ENCODE assay signal across 30 cellular contexts in genomic region chr7:78473011-78473410, GRCh38.
DNase-seq lines count a peak whose midpoint lies in the region; ATAC-seq and TF ChIP-seq lines count a peak whose summit lies in the region.
"Had no signal": no experiment of that assay in that cellular context is flagged by ENCODE, and none has a peak within 500 bp of the region (broad histone marks: within the 10 kb centered on the region; RNA-seq: fewer than 3 reads in every experiment).

No MANE protein-coding gene starts in this region.

- no peak for TF ChIP-seq POLR2A in spleen (IDR thresholded peaks at IDR 0.05)

- H3K27me3 Mint-ChIP-seq in glutamatergic neuron (ENCODE audit: unreplicated experiment), result no peaks in the 10 kb centered on the region
- H3K27me3 Mint-ChIP-seq in activated CD4-positive, alpha-beta T cell treated with anti-CD3 and anti-CD28 coated beads for 36 hours, result no peaks in the 10 kb centered on the region
- no peaks in the 10 kb centered on the region for H3K27me3 Mint-ChIP-seq in stimulated activated naive B cell treated with anti-CD40 and anti-IgM and Interleukin-4, amounts not matched to agents 10 μg/mL and 1 μg/mL and 100 μg/mL, for 72 hours
- H3K27me3 Mint-ChIP-seq: activated CD4-positive, alpha-beta memory T cell treated with anti-CD3 and anti-CD28 coated beads for 36 hours; progenitor cell of endocrine pancreas had no signal

- CTCF ChIA-PET in activated CD4-positive, alpha-beta T cell treated with anti-CD3 and anti-CD28 coated beads for 36 hours (lab: Charles Lee), result no interaction called here

- no peaks in the 10 kb centered on the region for H3K9me3 ChIP-seq in spleen
- H3K9me3 ChIP-seq: BLaER1, tibial nerve had no signal

- H3K36me3 ChIP-seq in spleen, result no peaks in the 10 kb centered on the region
- H3K36me3 ChIP-seq: BLaER1, tibial nerve had no signal

- H3K27ac Mint-ChIP-seq in glutamatergic neuron (ENCODE audit: unreplicated experiment), result peak overlapping the region; percentile 1
- H3K27ac Mint-ChIP-seq in activated CD4-positive, alpha-beta T cell treated with anti-CD3 and anti-CD28 coated beads for 36 hours, result no peak overlapping the region
- no peak overlapping the region for H3K27ac Mint-ChIP-seq in stimulated activated naive B cell treated with anti-CD40 and anti-IgM and Interleukin-4, amounts not matched to agents 10 μg/mL and 1 μg/mL and 100 μg/mL, for 72 hours
- H3K27ac Mint-ChIP-seq: activated CD4-positive, alpha-beta memory T cell treated with anti-CD3 and anti-CD28 coated beads for 36 hours; activated T-cell treated with anti-CD3 and anti-CD28 coated beads, Interleukin-2, amount 50 U/mL, for 72 hours; immature natural killer cell; progenitor cell of endocrine pancreas; T-helper 1 cell treated with Interleukin-12 subunit alpha and Interleukin-12 subunit beta and Interleukin-4 antibody, amounts not matched to agents 30 μg/mL and 1 μg/mL, for 36 hours had no signal

- DNase-seq in AG08395 (ENCODE audit: low spot score), result peak; percentile 11
- peak; percentile 7 for DNase-seq in GM03348 (ENCODE audit: low spot score)
- DNase-seq in NCI-H69 (lab: John Stamatoyannopoulos, UW), result peak; percentile 74
- no peak for DNase-seq in glutamatergic neuron
- no peak for DNase-seq in activated CD4-positive, alpha-beta T cell treated with anti-CD3 and anti-CD28 coated beads for 36 hours
- DNase-seq in stimulated activated naive B cell treated with anti-CD40 and anti-IgM and Interleukin-4, amounts not matched to agents 10 μg/mL and 1 μg/mL and 100 μg/mL, for 72 hours, result no peak
- no peak for DNase-seq in spleen
- DNase-seq: activated CD4-positive, alpha-beta memory T cell treated with anti-CD3 and anti-CD28 coated beads for 36 hours; activated T-cell treated with anti-CD3 and anti-CD28 coated beads, Interleukin-2, amount 50 U/mL, for 72 hours; central memory CD4-positive, alpha-beta T cell; dermis blood vessel endothelial cell; DMS153; immature natural killer cell; KBM-7; left colon; MM.1S; NCI-H2029; NCI-H524 treated with DMSO at 0.1 percent for 48 hours; PC-3; stimulated activated CD4-positive, alpha-beta T cell treated with anti-CD3 and anti-CD28 coated beads, Interleukin-15, amount 100 ng/mL, for 24 hours; stimulated activated CD4-positive, alpha-beta T cell treated with anti-CD3 and anti-CD28 coated beads, Interleukin-4, amount 100 ng/mL, for 4 hours had no signal

- no peak overlapping the region for H3K27ac ChIP-seq in spleen
- H3K27ac ChIP-seq: BLaER1, SK-N-MC, tibial nerve had no signal

- H3K9me3 Mint-ChIP-seq in glutamatergic neuron (ENCODE audit: unreplicated experiment), result no peaks in the 10 kb centered on the region
- H3K9me3 Mint-ChIP-seq in activated CD4-positive, alpha-beta T cell treated with anti-CD3 and anti-CD28 coated beads for 36 hours (ENCODE audit: low read depth), result no peaks in the 10 kb centered on the region
- H3K9me3 Mint-ChIP-seq in stimulated activated naive B cell treated with anti-CD40 and anti-IgM and Interleukin-4, amounts not matched to agents 10 μg/mL and 1 μg/mL and 100 μg/mL, for 72 hours, result no peaks in the 10 kb centered on the region
- H3K9me3 Mint-ChIP-seq: activated CD4-positive, alpha-beta memory T cell treated with anti-CD3 and anti-CD28 coated beads for 36 hours; activated T-cell treated with anti-CD3 and anti-CD28 coated beads, Interleukin-2, amount 50 U/mL, for 72 hours; neural crest cell; T-helper 1 cell treated with Interleukin-12 subunit alpha and Interleukin-12 subunit beta and Interleukin-4 antibody, amounts not matched to agents 30 μg/mL and 1 μg/mL, for 36 hours had no signal

- POLR2A ChIA-PET in activated CD4-positive, alpha-beta T cell treated with anti-CD3 and anti-CD28 coated beads for 36 hours (lab: Charles Lee), result no interaction called here

- 65 to 96% (median 79%) methylated on average over 1 of the region's 1 CpG for WGBS in spleen, 5 donors

- H3K36me3 Mint-ChIP-seq in glutamatergic neuron (ENCODE audit: unreplicated experiment), result no peaks in the 10 kb centered on the region
- H3K36me3 Mint-ChIP-seq in activated CD4-positive, alpha-beta T cell treated with anti-CD3 and anti-CD28 coated beads for 36 hours (ENCODE audit: low read depth), result no peaks in the 10 kb centered on the region
- no peaks in the 10 kb centered on the region for H3K36me3 Mint-ChIP-seq in stimulated activated naive B cell treated with anti-CD40 and anti-IgM and Interleukin-4, amounts not matched to agents 10 μg/mL and 1 μg/mL and 100 μg/mL, for 72 hours
- H3K36me3 Mint-ChIP-seq: activated CD4-positive, alpha-beta memory T cell treated with anti-CD3 and anti-CD28 coated beads for 36 hours; immature natural killer cell had no signal

- H3K4me3 Mint-ChIP-seq in glutamatergic neuron (ENCODE audit: unreplicated experiment), result no peak overlapping the region
- no peak overlapping the region for H3K4me3 Mint-ChIP-seq in activated CD4-positive, alpha-beta T cell treated with anti-CD3 and anti-CD28 coated beads for 36 hours
- no peak overlapping the region for H3K4me3 Mint-ChIP-seq in stimulated activated naive B cell treated with anti-CD40 and anti-IgM and Interleukin-4, amounts not matched to agents 10 μg/mL and 1 μg/mL and 100 μg/mL, for 72 hours
- H3K4me3 Mint-ChIP-seq: activated CD4-positive, alpha-beta memory T cell treated with anti-CD3 and anti-CD28 coated beads for 36 hours; activated T-cell treated with anti-CD3 and anti-CD28 coated beads, Interleukin-2, amount 50 U/mL, for 72 hours; immature natural killer cell; neural crest cell; T-helper 1 cell treated with Interleukin-12 subunit alpha and Interleukin-12 subunit beta and Interleukin-4 antibody, amounts not matched to agents 30 μg/mL and 1 μg/mL, for 36 hours had no signal

- peaks cover 27% of the 10 kb centered on the region for H3K4me1 Mint-ChIP-seq in glutamatergic neuron (ENCODE audit: low read depth, unreplicated experiment)
- no peaks in the 10 kb centered on the region for H3K4me1 Mint-ChIP-seq in activated CD4-positive, alpha-beta T cell treated with anti-CD3 and anti-CD28 coated beads for 36 hours
- no peaks in the 10 kb centered on the region for H3K4me1 Mint-ChIP-seq in stimulated activated naive B cell treated with anti-CD40 and anti-IgM and Interleukin-4, amounts not matched to agents 10 μg/mL and 1 μg/mL and 100 μg/mL, for 72 hours
- H3K4me1 Mint-ChIP-seq: immature natural killer cell, neural crest cell had no signal

- H3K4me3 ChIP-seq in spleen, result no peak overlapping the region
- H3K4me3 ChIP-seq: BLaER1, SK-N-MC, tibial nerve had no signal

- no peak for ATAC-seq in GM19467 (IDR thresholded peaks at IDR 0.05; ENCODE audit: unreplicated experiment)
- no peak for ATAC-seq in activated CD4-positive, alpha-beta T cell treated with anti-CD3 and anti-CD28 coated beads for 36 hours
- ATAC-seq in stimulated activated naive B cell treated with anti-CD40 and anti-IgM and Interleukin-4, amounts not matched to agents 10 μg/mL and 1 μg/mL and 100 μg/mL, for 72 hours (replicated peaks), result no peak
- ATAC-seq: activated T-cell treated with anti-CD3 and anti-CD28 coated beads, Interleukin-2, amount 50 U/mL, for 72 hours; esophagus mucosa; left colon; PC-3; sciatic nerve had no signal

- TF ChIP-seq CTCF in glutamatergic neuron (IDR thresholded peaks at IDR 0.05; ENCODE audit: partially characterized antibody, unreplicated experiment) (no peak), spleen (IDR thresholded peaks at IDR 0.05 in 8 of 11, conservative IDR thresholded peaks at IDR 0.05 in 3 of 11) (no peak)

- H3K4me1 ChIP-seq in spleen, result no peaks in the 10 kb centered on the region
- H3K4me1 ChIP-seq: BLaER1, tibial nerve had no signal

- H3K27me3 ChIP-seq in spleen (replicated peaks in 1 of 7), result no peaks in the 10 kb centered on the region
- H3K27me3 ChIP-seq: BLaER1, tibial nerve had no signal

- intact Hi-C loops in activated CD4-positive, alpha-beta T cell treated with anti-CD3 and anti-CD28 coated beads for 36 hours (cut with DNase I, micrococcal nuclease), result no loop called here
- intact Hi-C loops in spleen (cut with DNase I; ENCODE audit: low total_unique reads), result no loop called here

Comparison
In these comparisons a context has a peak if more than half of its experiments do, and no peak if none do; other contexts are left out.
1. DNase-seq: peak in AG08395 (single experiment), GM03348 (single experiment) and NCI-H69 (single experiment); none in glutamatergic neuron (single experiment), activated CD4-positive, alpha-beta T cell treated with anti-CD3 and anti-CD28 coated beads for 36 hours (single experiment), stimulated activated naive B cell treated with anti-CD40 and anti-IgM and Interleukin-4, amounts not matched to agents 10 μg/mL and 1 μg/mL and 100 μg/mL, for 72 hours (single experiment) and spleen (single experiment).